Comparison of ENCODE assay signal across 8 cellular contexts in genomic region chr15:75842722-75843617, GRCh38. TPM values are rescaled to one million over a fixed set of nuclear protein-coding genes. Genes with fewer than 3 reads are reported as not detected.
DNase-seq lines count a peak whose midpoint lies in the region; ATAC-seq and TF ChIP-seq lines count a peak whose summit lies in the region.

Gene UBE2Q2, plus strand, starts transcription at chr15:75843447. Its CDS starts 220 bp downstream, at chr15:75843667.

- H3K4me1 ChIP-seq in Caco-2, result peaks cover 12% of the 10 kb centered on the region; the same call in 1 of the 2 replicates
- peaks cover 10 to 21% of the 10 kb centered on the region in 2 experiments; a peak in 3 of 4 replicates for H3K4me1 ChIP-seq in SK-N-SH (ENCODE audit: control insufficient read depth in 1 of 2, insufficient read depth in 2 of 2, low read depth in 1 of 2, low read length in 1 of 2)
- H3K4me1 ChIP-seq in thoracic aorta (ENCODE audit: control insufficient read depth in 1 of 2, low read depth in 2 of 2), result peaks cover 14 to 41% of the 10 kb centered on the region in 2 donors

- H3K9me3 ChIP-seq in Caco-2 (no peaks in the 10 kb centered on the region), KOPT-K1 (ENCODE audit: insufficient read depth, low read length, poor library complexity, severe bottlenecking) (no peaks in the 10 kb centered on the region), SK-N-SH (no peaks in the 10 kb centered on the region), thoracic aorta (no peaks in the 10 kb centered on the region)

- DNase-seq in Caco-2 (peak; percentile 81 to 88), SK-N-SH (peak; percentile 94), glomerular visceral epithelial cell (ENCODE audit: extremely low spot score) (peak; percentile 77), osteocyte (ENCODE audit: extremely low spot score, unreplicated experiment) (peak; percentile 88), thoracic aorta (ENCODE audit: low spot score) (no peak)

- H3K9ac ChIP-seq in SK-N-SH, result peak within 1 kb of the TSS; percentile 99

- intact Hi-C loops in Caco-2 (cut with micrococcal nuclease; ENCODE audit: unreplicated experiment), result loop anchor here (1.0 to 5.0 kb wide), 3 partner anchors 33 to 59 kb away; partner anchors contain the start of gene FBXO22

- H3K27me3 Mint-ChIP-seq in Caco-2 (ENCODE audit: insufficient read depth, unreplicated experiment), result no peaks in the 10 kb centered on the region
- H3K27me3 Mint-ChIP-seq in activated naive CD4-positive, alpha-beta T cell treated with anti-CD3 and anti-CD28 coated beads, Interleukin-2, amount 50 U/mL, for 24 hours, result no peaks in the 10 kb centered on the region
- no peaks in the 10 kb centered on the region for H3K27me3 Mint-ChIP-seq in osteocyte (ENCODE audit: unreplicated experiment)

- peaks cover 29% of the 10 kb centered on the region for H3F3A ChIP-seq in SK-N-SH (replicated peaks; ENCODE audit: insufficient read depth)

- no peak for TF ChIP-seq RAD21 in SK-N-SH (IDR thresholded peaks at IDR 0.05; ENCODE audit: low read length)

- H3K36me3 ChIP-seq in Caco-2 (ENCODE audit: control insufficient read depth, insufficient read depth, low read length) (no peaks in the 10 kb centered on the region), KOPT-K1 (ENCODE audit: insufficient read depth, low read length) (peaks cover 10% of the 10 kb centered on the region; the same call in 1 of the 2 replicates), SK-N-SH (replicated peaks in 1 of 2; ENCODE audit: control insufficient read depth in 1 of 2, insufficient read depth in 2 of 2, low read length in 1 of 2) (peaks cover 0 to 10% of the 10 kb centered on the region in 2 experiments), thoracic aorta (no peaks in the 10 kb centered on the region)

- H3K4me2 ChIP-seq in SK-N-SH, result peak within 1 kb of the TSS; percentile 77

- H3K36me3 Mint-ChIP-seq in Caco-2 (ENCODE audit: insufficient read depth, unreplicated experiment) (peaks cover 18% of the 10 kb centered on the region), osteocyte (ENCODE audit: unreplicated experiment) (peaks cover 3% of the 10 kb centered on the region)
- H3K36me3 Mint-ChIP-seq in activated naive CD4-positive, alpha-beta T cell treated with anti-CD3 and anti-CD28 coated beads, Interleukin-2, amount 50 U/mL, for 24 hours, result peaks cover 2% of the 10 kb centered on the region

- H3K4me3 ChIP-seq in Caco-2 (ENCODE audit: low read depth, low read length), result peak within 1 kb of the TSS; percentile 97
- peak within 1 kb of the TSS; percentile 75 to 95 for H3K4me3 ChIP-seq in SK-N-SH (ENCODE audit: low read depth in 2 of 2, low read length in 1 of 2)
- H3K4me3 ChIP-seq in thoracic aorta, result peak within 1 kb of the TSS; percentile 82

- H3K9me2 ChIP-seq in SK-N-SH, result no peaks in the 10 kb centered on the region

- H3K27ac ChIP-seq in KOPT-K1 (ENCODE audit: low read depth, low read length, poor library complexity, severe bottlenecking) (peak within 1 kb of the TSS; percentile 86), SK-N-SH (ENCODE audit: low read depth in 2 of 2, low read length in 1 of 2) (peak within 1 kb of the TSS; percentile 69 to 93), thoracic aorta (peak within 1 kb of the TSS; percentile 83 to 90)

- BruUV-seq in Caco-2 (replicated peaks; lab: Mats Ljungman, UMichigan), result no TSS peak

- H3K9me3 Mint-ChIP-seq in Caco-2 (ENCODE audit: unreplicated experiment) (no peaks in the 10 kb centered on the region), osteocyte (ENCODE audit: unreplicated experiment) (no peaks in the 10 kb centered on the region)
- H3K9me3 Mint-ChIP-seq in activated naive CD4-positive, alpha-beta T cell treated with anti-CD3 and anti-CD28 coated beads, Interleukin-2, amount 50 U/mL, for 24 hours, result no peaks in the 10 kb centered on the region

- H3K79me2 ChIP-seq in SK-N-SH (ENCODE audit: insufficient read depth), result peaks cover 39% of the 10 kb centered on the region

- 4% methylated on average over 40 of the region's 101 CpGs for WGBS in SK-N-SH (ENCODE audit: low lambda C conversion rate)

- H3K4me3 Mint-ChIP-seq in Caco-2 (ENCODE audit: unreplicated experiment) (peak within 1 kb of the TSS; percentile 92), osteocyte (ENCODE audit: unreplicated experiment) (peak within 1 kb of the TSS; percentile 88)
- peak within 1 kb of the TSS; percentile 97 for H3K4me3 Mint-ChIP-seq in activated naive CD4-positive, alpha-beta T cell treated with anti-CD3 and anti-CD28 coated beads, Interleukin-2, amount 50 U/mL, for 24 hours

- POLR2A ChIA-PET in Caco-2 (lab: Charles Lee) (interaction anchor here (0.6 to 1.6 kb wide), 9 partner anchors 8 to 104 kb away, joined by 3 to 15 read pairs (median 4); partner anchors contain the start of gene FBXO22), SK-N-SH (lab: Yijun Ruan, JAX) (interaction anchor here (0.7 to 1.7 kb wide), 5 partner anchors 11 to 148 kb away, joined by 3 to 6 read pairs (median 4); no protein-coding TSS in a partner anchor)

- H3K27me3 ChIP-seq in Caco-2 (replicated peaks; ENCODE audit: control insufficient read depth, insufficient read depth, low read length) (no peaks in the 10 kb centered on the region), SK-N-SH (ENCODE audit: insufficient read depth) (no peaks in the 10 kb centered on the region), thoracic aorta (replicated peaks; ENCODE audit: insufficient read depth) (no peaks in the 10 kb centered on the region)

- ATAC-seq in GM21528 (IDR thresholded peaks at IDR 0.05; ENCODE audit: low FRiP score, unreplicated experiment), result peak; percentile 58
- peak; percentile 56 for ATAC-seq in thoracic aorta (ENCODE audit: insufficient number of reproducible peaks, low FRiP score, low read depth)

- H3K27ac Mint-ChIP-seq in Caco-2 (ENCODE audit: unreplicated experiment) (peak within 1 kb of the TSS; percentile 92), osteocyte (ENCODE audit: unreplicated experiment) (peak within 1 kb of the TSS; percentile 82)
- peak within 1 kb of the TSS; percentile 95 for H3K27ac Mint-ChIP-seq in activated naive CD4-positive, alpha-beta T cell treated with anti-CD3 and anti-CD28 coated beads, Interleukin-2, amount 50 U/mL, for 24 hours

- H3K4me1 Mint-ChIP-seq in Caco-2 (ENCODE audit: low read depth, unreplicated experiment), result peaks cover 29% of the 10 kb centered on the region
- peaks cover 46% of the 10 kb centered on the region for H3K4me1 Mint-ChIP-seq in activated naive CD4-positive, alpha-beta T cell treated with anti-CD3 and anti-CD28 coated beads, Interleukin-2, amount 50 U/mL, for 24 hours
- peaks cover 48% of the 10 kb centered on the region for H3K4me1 Mint-ChIP-seq in osteocyte (ENCODE audit: unreplicated experiment)

- TF ChIP-seq EP300 in SK-N-SH (IDR thresholded peaks at IDR 0.05; ENCODE audit: borderline replicate concordance in 1 of 2, low read depth in 1 of 2, low read length in 1 of 2), result no peak

- CTCF ChIA-PET in Caco-2 (lab: Charles Lee) (interaction anchor here (0.6 to 1.1 kb wide), 4 partner anchors 34 to 952 kb away, joined by 3 to 6 read pairs (median 4); no protein-coding TSS in a partner anchor), SK-N-SH (lab: Yijun Ruan, JAX) (interaction anchor here (0.6 to 1.4 kb wide), 4 partner anchors 21 to 214 kb away, joined by 3 to 7 read pairs (median 4); no protein-coding TSS in a partner anchor)

- H4K20me1 ChIP-seq in SK-N-SH (ENCODE audit: insufficient read depth), result peaks cover 34% of the 10 kb centered on the region

- TF ChIP-seq CTCF in Caco-2 (IDR thresholded peaks at IDR 0.05; ENCODE audit: insufficient read depth in 1 of 2, low read depth in 1 of 2, low read length in 1 of 2, severe bottlenecking in 1 of 2, unreplicated experiment in 1 of 2) (no peak), SK-N-SH (IDR thresholded peaks at IDR 0.05) (no peak), osteocyte (IDR thresholded peaks at IDR 0.05) (no peak), thoracic aorta (IDR thresholded peaks at IDR 0.05) (no peak)

- H2AFZ ChIP-seq in SK-N-SH (ENCODE audit: low read depth), result peak within 1 kb of the TSS; percentile 75

TF ChIP-seq in SK-N-SH, 30 proteins besides CTCF, POLR2A, EP300 and RAD21:
- TF ChIP-seq MXI1 (IDR thresholded peaks at IDR 0.05; ENCODE audit: low read depth, low read length) (peak; percentile 91), ELF1 (IDR thresholded peaks at IDR 0.05) (no peak), MAX (IDR thresholded peaks at IDR 0.05; ENCODE audit: low read depth) (peak; percentile 74; the same call in 1 of the 2 replicates), TAF1 (IDR thresholded peaks at IDR 0.05; ENCODE audit: borderline replicate concordance, low read depth, low read length) (peak; percentile 54), POLR2AphosphoS5 (IDR thresholded peaks at IDR 0.05; ENCODE audit: low read depth, low read length) (peak; percentile 41), RCOR1 (IDR thresholded peaks at IDR 0.05; ENCODE audit: low read length) (no peak), USF1 (IDR thresholded peaks at IDR 0.05; ENCODE audit: borderline replicate concordance, low read depth) (no peak)

RNA-seq across cellular contexts. Expression of gene UBE2Q2, which starts in this region (rescaled TPM):
- total RNA-seq in Caco-2 (2022) (40.5 and 41.9 TPM in 2 replicates), osteocyte (42.4 and 43.2 TPM in 2 replicates), thoracic aorta (10 to 100 TPM; 31.5 to 40.2 TPM)
- polyA plus RNA-seq in SK-N-SH (2012; rRNA removed), result 14.5 and 15.4 TPM in 2 replicates
- 22.9 and 27.1 TPM in 2 replicates for polyA plus RNA-seq in SK-N-SH (2012; cell fraction: cytosol; rRNA removed)
- polyA plus RNA-seq in SK-N-SH (2012; cell fraction: nucleus; rRNA removed), result 13.9 and 17.6 TPM in 2 replicates
